8 cellular contexts compared by ENCODE assay signal in the genomic region with DNA sequence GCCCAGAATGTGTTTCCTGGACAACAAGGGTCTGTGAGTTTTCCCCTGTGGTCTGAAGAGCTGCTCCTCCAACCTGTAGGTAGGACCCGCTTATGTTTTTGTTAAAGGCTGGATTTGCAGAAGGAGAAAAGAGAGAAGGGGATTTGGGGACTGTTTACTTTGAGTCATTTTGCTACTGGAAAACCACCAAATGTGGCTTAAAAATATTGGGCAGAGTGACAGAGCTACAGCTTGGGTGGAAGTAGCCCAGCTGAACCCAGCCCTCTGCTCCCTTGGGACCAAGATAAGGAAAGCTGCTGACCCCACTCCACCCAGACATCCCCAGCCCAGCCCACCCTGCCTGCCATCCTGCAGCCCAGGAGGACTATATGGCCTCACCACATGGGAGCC. TPM values are rescaled to one million over a fixed set of nuclear protein-coding genes. Genes with fewer than 3 reads are reported as not detected.
DNase-seq lines count a peak whose midpoint lies in the region; ATAC-seq and TF ChIP-seq lines count a peak whose summit lies in the region.

No MANE protein-coding gene starts in this region.

- H3K4me1 ChIP-seq in skeletal muscle satellite cell (ENCODE audit: control insufficient read depth, insufficient read depth, low read length), result peaks cover 29% of the 10 kb centered on the region

- H3K4me2 ChIP-seq in skeletal muscle satellite cell (ENCODE audit: low read length), result peak overlapping the region; percentile 72

- H3K9ac ChIP-seq in skeletal muscle satellite cell (ENCODE audit: low read depth, low read length), result peak overlapping the region; percentile 53

- H3K36me3 ChIP-seq in skeletal muscle satellite cell (ENCODE audit: insufficient read depth, low read length), result no peaks in the 10 kb centered on the region

- TF ChIP-seq CTCF in glutamatergic neuron (IDR thresholded peaks at IDR 0.05; ENCODE audit: partially characterized antibody, unreplicated experiment), result no peak

- H3K27me3 ChIP-seq in skeletal muscle satellite cell (ENCODE audit: control insufficient read depth, insufficient read depth, low read length), result no peaks in the 10 kb centered on the region

- H3K4me1 Mint-ChIP-seq in glutamatergic neuron (ENCODE audit: low read depth, unreplicated experiment), result peaks cover 51% of the 10 kb centered on the region

- H3K9me3 ChIP-seq in skeletal muscle satellite cell (replicated peaks; ENCODE audit: low read length), result no peaks in the 10 kb centered on the region

- H3K4me3 Mint-ChIP-seq in glutamatergic neuron (ENCODE audit: unreplicated experiment), result peak overlapping the region; percentile 31

- peaks cover 2% of the 10 kb centered on the region for H3K27me3 Mint-ChIP-seq in glutamatergic neuron (ENCODE audit: unreplicated experiment)

- peak overlapping the region; percentile 59 for H3K27ac Mint-ChIP-seq in glutamatergic neuron (ENCODE audit: unreplicated experiment)

- peak; percentile 39 for ATAC-seq in GM18498 (IDR thresholded peaks at IDR 0.05; ENCODE audit: unreplicated experiment)

- H3K36me3 Mint-ChIP-seq in glutamatergic neuron (ENCODE audit: unreplicated experiment), result no peaks in the 10 kb centered on the region

- DNase-seq in LHCN-M2 (ENCODE audit: low read depth) (peak; percentile 53), glutamatergic neuron (no peak), DMS53 treated with DMSO at 0.1 percent for 48 hours (lab: John Stamatoyannopoulos, UW; ENCODE audit: unreplicated experiment) (no peak), inferior parietal cortex (ENCODE audit: extremely low spot score) (no peak), NCI-H226 (no peak)
- no peak for DNase-seq in activated CD4-positive, CD25-positive, alpha-beta regulatory T cell (lab: John Stamatoyannopoulos, UW)

- peak overlapping the region; percentile 24 for H3K4me3 ChIP-seq in skeletal muscle satellite cell (ENCODE audit: low read length)

- peaks cover 13% of the 10 kb centered on the region for H3K9me3 Mint-ChIP-seq in glutamatergic neuron (ENCODE audit: unreplicated experiment)

RNA-seq across cellular contexts. Expression of gene TNFRSF19, which starts 40.0 kb away (rescaled TPM):
- total RNA-seq in LHCN-M2 (2014; rRNA removed), result 34.1 and 37.3 TPM in 2 replicates
- polyA plus RNA-seq in LHCN-M2 (2012), result 8.6 TPM
- 188 TPM for total RNA-seq in glutamatergic neuron (ENCODE audit: unreplicated experiment)
- total RNA-seq in skeletal muscle satellite cell (2012; rRNA removed), result 2.3 and 3.1 TPM in 2 replicates
